ENCODE assay signal across 8 cellular contexts in the genomic region with DNA sequence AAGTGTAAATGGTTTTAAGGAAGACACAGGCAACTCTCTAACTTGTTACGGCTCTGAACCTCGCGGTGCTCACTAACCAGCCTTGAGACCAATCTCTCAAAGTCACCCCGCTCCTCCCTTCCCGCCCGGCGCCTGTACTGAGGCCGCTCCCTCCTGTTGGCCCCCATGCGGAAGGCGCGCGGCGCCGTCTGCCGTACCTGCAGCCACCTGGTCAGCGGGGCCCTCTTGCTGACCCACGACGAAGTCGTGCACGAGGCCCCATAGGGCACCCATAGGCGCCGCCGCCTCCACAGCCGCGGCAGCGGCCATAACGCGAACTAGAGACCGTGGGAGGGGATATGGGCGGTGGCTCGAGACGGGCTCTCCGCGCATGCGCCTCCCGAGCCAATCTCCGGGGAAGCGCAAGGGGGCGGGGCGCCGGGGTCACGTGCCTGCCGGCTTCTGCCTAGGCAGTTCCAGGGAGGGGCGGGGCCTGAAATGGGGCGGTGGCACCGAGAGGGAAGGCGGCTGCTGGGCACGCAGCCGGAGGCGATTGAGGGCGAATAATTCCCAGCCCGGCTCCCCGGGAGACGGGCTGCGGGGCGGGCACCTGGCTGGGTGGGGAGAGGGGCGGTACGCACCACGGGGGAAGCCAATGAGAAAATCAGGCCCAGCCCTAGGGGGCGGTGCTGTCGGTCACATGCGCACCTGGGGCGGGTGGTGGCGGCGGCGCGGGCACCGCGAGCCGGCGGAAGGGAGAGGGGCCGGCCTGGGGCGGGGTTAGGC. TPM values are rescaled to one million over a fixed set of nuclear protein-coding genes. Genes with fewer than 3 reads are reported as not detected.
DNase-seq lines count a peak whose midpoint lies in the region; ATAC-seq and TF ChIP-seq lines count a peak whose summit lies in the region.

A gene with protein sequence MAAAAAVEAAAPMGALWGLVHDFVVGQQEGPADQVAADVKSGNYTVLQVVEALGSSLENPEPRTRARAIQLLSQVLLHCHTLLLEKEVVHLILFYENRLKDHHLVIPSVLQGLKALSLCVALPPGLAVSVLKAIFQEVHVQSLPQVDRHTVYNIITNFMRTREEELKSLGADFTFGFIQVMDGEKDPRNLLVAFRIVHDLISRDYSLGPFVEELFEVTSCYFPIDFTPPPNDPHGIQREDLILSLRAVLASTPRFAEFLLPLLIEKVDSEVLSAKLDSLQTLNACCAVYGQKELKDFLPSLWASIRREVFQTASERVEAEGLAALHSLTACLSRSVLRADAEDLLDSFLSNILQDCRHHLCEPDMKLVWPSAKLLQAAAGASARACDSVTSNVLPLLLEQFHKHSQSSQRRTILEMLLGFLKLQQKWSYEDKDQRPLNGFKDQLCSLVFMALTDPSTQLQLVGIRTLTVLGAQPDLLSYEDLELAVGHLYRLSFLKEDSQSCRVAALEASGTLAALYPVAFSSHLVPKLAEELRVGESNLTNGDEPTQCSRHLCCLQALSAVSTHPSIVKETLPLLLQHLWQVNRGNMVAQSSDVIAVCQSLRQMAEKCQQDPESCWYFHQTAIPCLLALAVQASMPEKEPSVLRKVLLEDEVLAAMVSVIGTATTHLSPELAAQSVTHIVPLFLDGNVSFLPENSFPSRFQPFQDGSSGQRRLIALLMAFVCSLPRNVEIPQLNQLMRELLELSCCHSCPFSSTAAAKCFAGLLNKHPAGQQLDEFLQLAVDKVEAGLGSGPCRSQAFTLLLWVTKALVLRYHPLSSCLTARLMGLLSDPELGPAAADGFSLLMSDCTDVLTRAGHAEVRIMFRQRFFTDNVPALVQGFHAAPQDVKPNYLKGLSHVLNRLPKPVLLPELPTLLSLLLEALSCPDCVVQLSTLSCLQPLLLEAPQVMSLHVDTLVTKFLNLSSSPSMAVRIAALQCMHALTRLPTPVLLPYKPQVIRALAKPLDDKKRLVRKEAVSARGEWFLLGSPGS (minus strand): TSS at position 347 of the 765 bp plus-strand sequence. CDS start 38 bp downstream, at position 309.

- peak; percentile 98 for DNase-seq in Ammon's horn (ENCODE audit: low spot score)
- DNase-seq in GM19238 (ENCODE audit: insufficient read length, low spot score): peak; percentile 99
- peak; percentile 87 to 90 for DNase-seq in NCI-H524 (lab: John Stamatoyannopoulos, UW)
- DNase-seq in activated CD4-positive, alpha-beta T cell treated with anti-CD3 and anti-CD28 coated beads for 36 hours: peak; percentile 100
- peak; percentile 99 for DNase-seq in choroid plexus epithelial cell (ENCODE audit: low read depth)
- DNase-seq in stimulated activated CD4-positive, alpha-beta T cell treated with anti-CD3 and anti-CD28 coated beads, Interleukin-1b, Interleukin-23, amount 100 ng/mL, for 4 hours (ENCODE audit: low read depth in 2 of 2): peak; percentile 99 to 100

- H3K27me3 ChIP-seq in layer of hippocampus (ENCODE audit: control insufficient read depth, insufficient read depth, low read length): no peaks in the 10 kb centered on the region

- TF ChIP-seq CTCF in choroid plexus epithelial cell (conservative IDR thresholded peaks at IDR 0.05; ENCODE audit: low read depth, low read length): no peak

- peak within 1 kb of the TSS; percentile 87 for H3K4me3 Mint-ChIP-seq in activated CD4-positive, alpha-beta T cell treated with anti-CD3 and anti-CD28 coated beads for 36 hours

- H3K27ac ChIP-seq in layer of hippocampus (ENCODE audit: low read depth, low read length): peak within 1 kb of the TSS; percentile 96

- peaks cover 20% of the 10 kb centered on the region for H3K27me3 Mint-ChIP-seq in activated CD4-positive, alpha-beta T cell treated with anti-CD3 and anti-CD28 coated beads for 36 hours

- CTCF ChIA-PET in activated CD4-positive, alpha-beta T cell treated with anti-CD3 and anti-CD28 coated beads for 36 hours (lab: Charles Lee): interaction anchor here (1.0 kb wide), 2 partner anchors 10 to 54 kb away, joined by 3 to 4 read pairs; no protein-coding TSS in a partner anchor

- H3K4me1 Mint-ChIP-seq in activated CD4-positive, alpha-beta T cell treated with anti-CD3 and anti-CD28 coated beads for 36 hours: peaks cover 38% of the 10 kb centered on the region

- peak within 1 kb of the TSS; percentile 99 for H3K4me3 ChIP-seq in choroid plexus epithelial cell (ENCODE audit: low read depth, low read length)

- H3K27ac Mint-ChIP-seq in activated CD4-positive, alpha-beta T cell treated with anti-CD3 and anti-CD28 coated beads for 36 hours: peak within 1 kb of the TSS; percentile 97

- intact Hi-C loops in activated CD4-positive, alpha-beta T cell treated with anti-CD3 and anti-CD28 coated beads for 36 hours (cut with DNase I, micrococcal nuclease): loop anchor here (1.0 to 5.0 kb wide), 19 partner anchors 45 to 1934 kb away; a partner anchor contains a TSS

- H3K36me3 Mint-ChIP-seq in activated CD4-positive, alpha-beta T cell treated with anti-CD3 and anti-CD28 coated beads for 36 hours (ENCODE audit: low read depth): peaks cover 18% of the 10 kb centered on the region

- no peaks in the 10 kb centered on the region for H3K9me3 Mint-ChIP-seq in activated CD4-positive, alpha-beta T cell treated with anti-CD3 and anti-CD28 coated beads for 36 hours (ENCODE audit: low read depth)

- ATAC-seq in HG03442 (IDR thresholded peaks at IDR 0.05; ENCODE audit: unreplicated experiment): peak; percentile 92
- ATAC-seq in activated CD4-positive, alpha-beta T cell treated with anti-CD3 and anti-CD28 coated beads for 36 hours: peak; percentile 91

- POLR2A ChIA-PET in activated CD4-positive, alpha-beta T cell treated with anti-CD3 and anti-CD28 coated beads for 36 hours (lab: Charles Lee): interaction anchor here (0.6 kb wide), 1 partner anchor 189 kb away, joined by 3 read pairs; a partner anchor contains a TSS

RNA-seq across cellular contexts. Expression of the gene that starts here (rescaled TPM):
- total RNA-seq in activated CD4-positive, alpha-beta T cell treated with anti-CD3 and anti-CD28 coated beads for 36 hours: 100 to 1,000 TPM in 1 of 2 experiments, 10 to 100 TPM in 1; 91.3 to 107 TPM

Comparison
In these comparisons a context has a peak if more than half of its experiments do, and no peak if none do; other contexts are left out.
1. Peak in every context shown above with its lines: DNase-seq, ATAC-seq, H3K4me3 ChIP-seq and H3K27ac ChIP-seq.